21 cellular contexts compared by ENCODE assay signal in the genomic region with DNA sequence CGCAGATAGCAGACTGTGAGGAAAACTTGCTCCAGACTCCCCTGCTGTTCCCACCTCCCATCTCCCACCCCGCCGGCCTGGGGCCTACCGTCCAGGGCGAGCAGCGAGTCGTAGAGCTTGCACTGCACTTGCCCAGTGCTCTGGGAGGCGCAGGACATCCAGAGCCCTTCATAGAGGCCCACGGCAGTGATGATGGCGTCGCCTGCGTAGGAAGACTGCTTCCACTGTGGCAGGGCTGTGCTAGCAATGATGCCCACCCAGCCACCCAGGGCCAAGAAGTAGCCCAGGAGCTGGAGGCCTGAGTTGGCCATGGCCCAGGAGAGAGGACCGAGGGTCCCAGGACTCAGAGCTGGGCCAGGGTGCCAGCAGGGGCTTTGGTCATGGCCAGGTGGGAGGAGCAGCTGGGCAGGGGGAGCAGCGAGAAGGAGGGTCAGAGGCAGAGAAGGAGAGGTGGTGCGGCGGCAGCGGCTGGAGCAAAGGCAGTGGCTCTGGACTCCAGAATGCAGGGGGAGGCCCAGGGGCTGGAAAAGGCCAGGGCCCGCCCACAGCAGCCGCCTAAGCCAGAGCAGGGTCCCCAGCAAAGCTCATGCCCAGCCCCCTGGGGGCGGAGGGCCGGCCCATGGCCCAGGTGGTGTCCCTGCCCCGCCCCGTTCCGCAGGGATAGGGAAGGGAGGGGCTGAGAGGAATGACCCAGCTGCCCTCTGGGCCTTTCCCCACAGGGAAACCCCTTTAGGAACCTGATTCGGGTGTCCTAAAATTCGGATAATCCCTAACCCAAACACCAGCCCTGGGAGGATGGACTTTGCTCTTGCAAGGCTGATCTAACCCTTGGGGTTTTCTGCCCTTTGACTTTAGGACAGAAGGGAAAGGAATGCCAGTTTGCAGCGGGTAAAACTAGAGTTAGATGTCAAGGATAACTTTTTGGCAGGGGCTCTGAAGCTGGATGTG. TPM values are rescaled to one million over a fixed set of nuclear protein-coding genes. Genes with fewer than 3 reads are reported as not detected.
DNase-seq lines count a peak whose midpoint lies in the region; ATAC-seq, FAIRE-seq and TF ChIP-seq lines count a peak whose summit lies in the region.
"Had no signal": no experiment of that assay in that cellular context is flagged by ENCODE, and none has a peak within 500 bp of the region (broad histone marks: within the 10 kb centered on the region; RNA-seq: fewer than 3 reads in every experiment).

A gene with protein sequence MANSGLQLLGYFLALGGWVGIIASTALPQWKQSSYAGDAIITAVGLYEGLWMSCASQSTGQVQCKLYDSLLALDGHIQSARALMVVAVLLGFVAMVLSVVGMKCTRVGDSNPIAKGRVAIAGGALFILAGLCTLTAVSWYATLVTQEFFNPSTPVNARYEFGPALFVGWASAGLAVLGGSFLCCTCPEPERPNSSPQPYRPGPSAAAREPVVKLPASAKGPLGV (minus strand): TSS at position 484 of the 948 bp plus-strand sequence. CDS start 173 bp downstream, at position 311.

- H3K4me1 ChIP-seq in IMR-90 (ENCODE audit: control insufficient read depth, insufficient read depth, low read length): no peaks in the 10 kb centered on the region
- peaks cover 73% of the 10 kb centered on the region for H3K4me1 ChIP-seq in HepG2 (ENCODE audit: insufficient read depth, low read length)
- no peaks in the 10 kb centered on the region for H3K4me1 ChIP-seq in small intestine (ENCODE audit: control insufficient read depth in 2 of 2, insufficient read depth in 1 of 2, low read depth in 1 of 2, low read length in 1 of 2)
- no peaks in the 10 kb centered on the region for H3K4me1 ChIP-seq in gastroesophageal sphincter
- H3K4me1 ChIP-seq: ascending aorta, esophagus muscularis mucosa, tibial artery had no signal

- no peak for DNase-seq in IMR-90
- no peak for DNase-seq in effector memory CD8-positive, alpha-beta T cell
- peak; percentile 73 for DNase-seq in HepG2 (ENCODE audit: low spot score)
- peak; percentile 28 for DNase-seq in small intestine
- DNase-seq in T-helper 2 cell: no peak
- no peak for DNase-seq in activated gamma-delta T cell (lab: John Stamatoyannopoulos, UW)
- DNase-seq: activated B cell treated with CpG ODN at 0.5 μM for 24 hours; activated CD8-positive, alpha-beta memory T cell treated with anti-CD3 and anti-CD28 coated beads, Interleukin-2, amount 10 ng/mL, durations not matched to agents 7 days and 5 days; activated effector memory CD4-positive, alpha-beta T cell treated with anti-CD3 and anti-CD28 coated beads, Interleukin-2, amount 50 U/mL, for 16 hours; DMS79 treated with DMSO at 0.1 percent for 48 hours; mammary epithelial cell; NCI-H2081; NCI-H524 treated with DMSO at 0.1 percent for 48 hours had no signal

- no peak within 1 kb of the TSS for H2BK5ac ChIP-seq in IMR-90 (ENCODE audit: low read depth, low read length, poor library complexity, severe bottlenecking)

- CTCF ChIA-PET in IMR-90 (lab: Yijun Ruan, JAX): no interaction called here
- CTCF ChIA-PET in HepG2 (lab: Yijun Ruan, JAX; ENCODE audit: low intra/inter-chr PET ratio, low total read pairs): no interaction called here

- H3K27ac Mint-ChIP-seq in effector memory CD8-positive, alpha-beta T cell: peak within 1 kb of the TSS; percentile 52 to 54
- H3K27ac Mint-ChIP-seq: activated B cell treated with CpG ODN at 0.5 μM for 24 hours; activated CD8-positive, alpha-beta memory T cell treated with anti-CD3 and anti-CD28 coated beads, Interleukin-2, amount 10 ng/mL, durations not matched to agents 7 days and 5 days had no signal

- H2BK20ac ChIP-seq in IMR-90 (ENCODE audit: low read depth, low read length): no peak within 1 kb of the TSS

- H3K27me3 ChIP-seq in IMR-90 (ENCODE audit: control insufficient read depth, insufficient read depth, low read length): no peaks in the 10 kb centered on the region; the same call in 1 of the 2 replicates
- no peaks in the 10 kb centered on the region for H3K27me3 ChIP-seq in HepG2 (ENCODE audit: control insufficient read depth in 1 of 2, insufficient read depth in 2 of 2, low read length in 2 of 2)
- H3K27me3 ChIP-seq in small intestine (ENCODE audit: control insufficient read depth in 2 of 2, insufficient read depth in 2 of 2, low read length in 2 of 2): no peaks in the 10 kb centered on the region
- H3K27me3 ChIP-seq in gastroesophageal sphincter: no peaks in the 10 kb centered on the region
- H3K27me3 ChIP-seq: ascending aorta, neutrophil, tibial artery had no signal

- no peaks in the 10 kb centered on the region for H3K9me3 ChIP-seq in IMR-90 (ENCODE audit: control insufficient read depth, insufficient read depth, low read length)
- H3K9me3 ChIP-seq in HepG2 (ENCODE audit: low read length): no peaks in the 10 kb centered on the region
- H3K9me3 ChIP-seq in small intestine (ENCODE audit: control insufficient read depth, low read depth): no peaks in the 10 kb centered on the region
- H3K9me3 ChIP-seq in gastroesophageal sphincter: no peaks in the 10 kb centered on the region
- H3K9me3 ChIP-seq: ascending aorta, esophagus muscularis mucosa, neutrophil, tibial artery had no signal

- no peak within 1 kb of the TSS for H4K8ac ChIP-seq in IMR-90 (ENCODE audit: low read depth in 2 of 2, low read length in 2 of 2)

- H3K23ac ChIP-seq in IMR-90 (ENCODE audit: low read depth, low read length): no peak within 1 kb of the TSS

- in situ Hi-C loops in IMR-90 (cut with MboI; ENCODE audit: low sequenced_read_pairs): no loop called here
- in situ Hi-C loops in HepG2 (cut with HindIII; ENCODE audit: extremely low pct_ligation_motif_present, low pct_unique_long_range_greater_than_20kb): loop anchor here (10.0 to 25.0 kb wide), 2 partner anchors 403 to 595 kb away; partner anchors contain the start of gene FOXJ3

- H4K20me1 ChIP-seq in IMR-90 (ENCODE audit: insufficient read depth, low read length) (no peaks in the 10 kb centered on the region; the same call in 1 of the 2 replicates), HepG2 (ENCODE audit: insufficient read depth, low read length) (no peaks in the 10 kb centered on the region)

- peak; percentile 83 for FAIRE-seq in HepG2 (lab: Jason Lieb, UNC)
- FAIRE-seq in small intestine (lab: Jason Lieb, UNC): no peak

- no peak within 1 kb of the TSS for H2BK120ac ChIP-seq in IMR-90 (ENCODE audit: low read depth, low read length)

- POLR2A ChIA-PET in IMR-90 (lab: Charles Lee; ENCODE audit: unreplicated experiment): no interaction called here
- POLR2A ChIA-PET in HepG2 (lab: Yijun Ruan, JAX): interaction anchor here (0.5 to 3.6 kb wide), 6 partner anchors 14 to 120 kb away, joined by 3 to 28 read pairs (median 5); partner anchors contain the start of genes C1orf50, P3H1, PPIH and YBX1

- TF ChIP-seq EP300 in HepG2 (IDR thresholded peaks at IDR 0.05; ENCODE audit: low read depth in 2 of 2, low read length in 2 of 2): peak in 1 of 2 experiments; percentile 29; a peak in 1 of 4 replicates
- TF ChIP-seq EP300 in HepG2 (CRISPR knock-in tag; IDR thresholded peaks at IDR 0.05; ENCODE audit: borderline replicate concordance): no peak
- no peak for TF ChIP-seq EP300 in gastroesophageal sphincter (IDR thresholded peaks at IDR 0.05)

- H3K4me3 Mint-ChIP-seq in effector memory CD8-positive, alpha-beta T cell: no peak within 1 kb of the TSS
- H3K4me3 Mint-ChIP-seq: activated B cell treated with CpG ODN at 0.5 μM for 24 hours; activated CD8-positive, alpha-beta memory T cell treated with anti-CD3 and anti-CD28 coated beads, Interleukin-2, amount 10 ng/mL, durations not matched to agents 7 days and 5 days had no signal

- no peak within 1 kb of the TSS for H2AK9ac ChIP-seq in IMR-90 (replicated peaks; ENCODE audit: low read depth, low read length, poor library complexity)

- no peak within 1 kb of the TSS for H3K9ac ChIP-seq in IMR-90 (ENCODE audit: low read depth, low read length)
- peak within 1 kb of the TSS; percentile 61 for H3K9ac ChIP-seq in HepG2 (ENCODE audit: insufficient read depth, low read depth, low read length)

- BruUV-seq in IMR-90 (replicated peaks; lab: Mats Ljungman, UMichigan): no TSS peak
- BruUV-seq in HepG2 (replicated peaks; lab: Mats Ljungman, UMichigan): TSS peak; percentile 47

- H3K36me3 Mint-ChIP-seq in effector memory CD8-positive, alpha-beta T cell (ENCODE audit: insufficient read depth): peaks cover 6% of the 10 kb centered on the region
- H3K36me3 Mint-ChIP-seq: activated CD8-positive, alpha-beta memory T cell treated with anti-CD3 and anti-CD28 coated beads, Interleukin-2, amount 10 ng/mL, durations not matched to agents 7 days and 5 days had no signal

- no peak within 1 kb of the TSS for H4K91ac ChIP-seq in IMR-90 (ENCODE audit: insufficient read depth, low read depth, low read length)

- H3K9me3 Mint-ChIP-seq in effector memory CD8-positive, alpha-beta T cell: no peaks in the 10 kb centered on the region
- H3K9me3 Mint-ChIP-seq: activated B cell treated with CpG ODN at 0.5 μM for 24 hours had no signal

- TF ChIP-seq CTCF in IMR-90 (conservative IDR thresholded peaks at IDR 0.05; ENCODE audit: low read depth, low read length): no peak
- TF ChIP-seq CTCF in HepG2 (CRISPR knock-in tag; IDR thresholded peaks at IDR 0.05): no peak
- TF ChIP-seq CTCF in gastroesophageal sphincter (IDR thresholded peaks at IDR 0.05): no peak

- H3K56ac ChIP-seq in IMR-90 (ENCODE audit: extremely low read depth, insufficient read depth, low read length): no peak within 1 kb of the TSS

- H3K14ac ChIP-seq in IMR-90 (replicated peaks; ENCODE audit: low read depth, low read length): no peak within 1 kb of the TSS

- H3K18ac ChIP-seq in IMR-90 (ENCODE audit: low read depth, low read length): no peak within 1 kb of the TSS

- no peak for ATAC-seq in IMR-90 (ENCODE audit: low read depth)
- ATAC-seq in effector memory CD8-positive, alpha-beta T cell (replicated peaks): no peak
- peak; percentile 79 for ATAC-seq in HepG2
- ATAC-seq in gastroesophageal sphincter: no peak
- ATAC-seq in activated CD4-positive, CD25-positive, alpha-beta regulatory T cell treated with anti-CD3 and anti-CD28 coated beads, Interleukin-2, amount 50 U/mL, for 24 hours: no peak
- ATAC-seq: activated CD8-positive, alpha-beta memory T cell treated with anti-CD3 and anti-CD28 coated beads, Interleukin-2, amount 10 ng/mL, durations not matched to agents 7 days and 5 days had no signal

- dilution Hi-C loops in IMR-90 (cut with HindIII; ENCODE audit: low sequenced_read_pairs, unreplicated experiment): no loop called here

- H2AFZ ChIP-seq in IMR-90 (replicated peaks; ENCODE audit: low read length, poor library complexity): peak within 1 kb of the TSS; percentile 16
- peak within 1 kb of the TSS; percentile 33 for H2AFZ ChIP-seq in HepG2 (ENCODE audit: low read length)

- no peaks in the 10 kb centered on the region for H3K9me1 ChIP-seq in IMR-90 (ENCODE audit: insufficient read depth, low read length)

- no peaks in the 10 kb centered on the region for H3K79me2 ChIP-seq in HepG2 (ENCODE audit: insufficient read depth, low read length)

- TF ChIP-seq RAD21 in IMR-90 (IDR thresholded peaks at IDR 0.05; ENCODE audit: low read length) (no peak), HepG2 (CRISPR knock-in tag; IDR thresholded peaks at IDR 0.05) (no peak)

- H3K4me1 Mint-ChIP-seq in effector memory CD8-positive, alpha-beta T cell (ENCODE audit: low read depth in 2 of 2): peaks cover 0 to 1% of the 10 kb centered on the region in 2 donors

- H3K27me3 Mint-ChIP-seq in effector memory CD8-positive, alpha-beta T cell: no peaks in the 10 kb centered on the region
- H3K27me3 Mint-ChIP-seq: activated B cell treated with CpG ODN at 0.5 μM for 24 hours; activated CD8-positive, alpha-beta memory T cell treated with anti-CD3 and anti-CD28 coated beads, Interleukin-2, amount 10 ng/mL, durations not matched to agents 7 days and 5 days had no signal

- no peaks in the 10 kb centered on the region for H3K36me3 ChIP-seq in IMR-90 (ENCODE audit: control insufficient read depth, insufficient read depth, low read length)
- H3K36me3 ChIP-seq in HepG2 (replicated peaks in 1 of 2; ENCODE audit: control insufficient read depth in 1 of 2, insufficient read depth in 2 of 2, low read length in 2 of 2): no peaks in the 10 kb centered on the region
- H3K36me3 ChIP-seq in small intestine (ENCODE audit: control insufficient read depth in 2 of 2, insufficient read depth in 2 of 2, low read length in 2 of 2): no peaks in the 10 kb centered on the region
- no peaks in the 10 kb centered on the region for H3K36me3 ChIP-seq in gastroesophageal sphincter
- H3K36me3 ChIP-seq: ascending aorta, esophagus muscularis mucosa, neutrophil had no signal

- 74% methylated on average over 6 of the region's 27 CpGs; no CpG with 5 or more reads in 1 of the 2 experiments for WGBS in IMR-90 (ENCODE audit: extremely low coverage in 2 of 2, insufficient read length in 1 of 2), 2 experiments
- 4% methylated on average over 16 of the region's 27 CpGs for WGBS in HepG2 (ENCODE audit: low lambda C conversion rate)
- 63 to 71% (median 67%) methylated on average over 25 to 27 of the region's 27 CpGs for WGBS in small intestine, 3 donors
- 38 to 60% methylated on average over 1 to 3 of the region's 27 CpGs for WGBS in gastroesophageal sphincter (ENCODE audit: low coverage in 1 of 2), 2 donors

- no peaks in the 10 kb centered on the region for H3K79me1 ChIP-seq in IMR-90 (ENCODE audit: low read depth in 1 of 2, low read length in 2 of 2)

- intact Hi-C loops in IMR-90 (cut with micrococcal nuclease): no loop called here
- intact Hi-C loops in HepG2 (cut with micrococcal nuclease; ENCODE audit: unreplicated experiment): loop anchor here (5.0 to 10.0 kb wide), 2 partner anchors 163 to 405 kb away; partner anchors contain the start of gene FOXJ3

- H2BK15ac ChIP-seq in IMR-90 (ENCODE audit: low read depth, low read length): no peak within 1 kb of the TSS

- H3K4ac ChIP-seq in IMR-90 (ENCODE audit: low read depth, low read length): no peak within 1 kb of the TSS

- TF ChIP-seq POLR2A in IMR-90 (IDR thresholded peaks at IDR 0.05; ENCODE audit: low read depth, low read length): no peak
- TF ChIP-seq POLR2A in HepG2 (IDR thresholded peaks at IDR 0.05; ENCODE audit: insufficient read depth in 1 of 2, low read depth in 2 of 2, low read length in 2 of 2): peak in 1 of 2 experiments; percentile 60; a peak in 1 of 4 replicates
- TF ChIP-seq POLR2A in gastroesophageal sphincter (IDR thresholded peaks at IDR 0.05): no peak

- no peak within 1 kb of the TSS for H3K4me3 ChIP-seq in IMR-90 (ENCODE audit: insufficient read depth, low read depth, low read length)
- peak within 1 kb of the TSS; percentile 64 to 83 (median 76) for H3K4me3 ChIP-seq in HepG2 (replicated peaks in 1 of 3; ENCODE audit: insufficient read depth in 1 of 3, low read depth in 2 of 3, low read length in 3 of 3)
- H3K4me3 ChIP-seq in small intestine (ENCODE audit: low read depth in 1 of 2, low read length in 2 of 2): no peak within 1 kb of the TSS
- H3K4me3 ChIP-seq in gastroesophageal sphincter: no peak within 1 kb of the TSS
- H3K4me3 ChIP-seq: ascending aorta, coronary artery, esophagus muscularis mucosa, tibial artery had no signal

- H3K4me2 ChIP-seq in IMR-90 (ENCODE audit: low read depth, low read length) (no peak within 1 kb of the TSS), HepG2 (ENCODE audit: low read depth, low read length) (peak within 1 kb of the TSS; percentile 98)

- H4K5ac ChIP-seq in IMR-90 (ENCODE audit: low read depth, low read length): no peak within 1 kb of the TSS

- H2AK5ac ChIP-seq in IMR-90 (ENCODE audit: low read depth, low read length): no peak within 1 kb of the TSS

- H3K27ac ChIP-seq in IMR-90 (ENCODE audit: insufficient read depth, low read length) (no peak within 1 kb of the TSS), HepG2 (ENCODE audit: extremely low read length, insufficient read depth, low read length) (no peak within 1 kb of the TSS), small intestine (ENCODE audit: low read depth in 1 of 2, low read length in 1 of 2) (no peak within 1 kb of the TSS), gastroesophageal sphincter (no peak within 1 kb of the TSS)
- H3K27ac ChIP-seq: ascending aorta, C4-2B, coronary artery, esophagus muscularis mucosa, neutrophil, tibial artery had no signal

RNA-seq across cellular contexts. Expression of the gene that starts here (rescaled TPM):
- total RNA-seq in IMR-90 (2012; rRNA removed): not detected in 2 replicates
- not detected in 2 replicates for polyA plus RNA-seq in IMR-90 (2012; rRNA removed)
- polyA plus RNA-seq in IMR-90 (2012; cell fraction: cytosol; rRNA removed): not detected in 2 replicates
- not detected in 2 replicates for polyA plus RNA-seq in IMR-90 (2012; cell fraction: nucleus; rRNA removed; ENCODE audit: low replicate concordance)
- total RNA-seq in HepG2 (2016; rRNA removed; fragmentation: Illumina TruSeq; extraction: Trizol): 4.3 and 7.6 TPM in 2 replicates
- total RNA-seq in HepG2 (2016; cell fraction: cytosol; rRNA removed; fragmentation: Illumina TruSeq; extraction: Trizol; ENCODE audit: low read depth): 1.0 and 1.9 TPM in 2 replicates
- total RNA-seq in HepG2 (2016; cell fraction: insoluble cytoplasmic fraction; rRNA removed; fragmentation: Illumina TruSeq; extraction: Trizol): 3.7 and 6.4 TPM in 2 replicates
- total RNA-seq in HepG2 (2016; cell fraction: membrane; rRNA removed; fragmentation: Illumina TruSeq; extraction: Trizol): 4.7 and 5.3 TPM in 2 replicates
- 5.6 and 6.8 TPM in 2 replicates for total RNA-seq in HepG2 (2016; cell fraction: nucleus; rRNA removed; fragmentation: Illumina TruSeq; extraction: Trizol)
- polyA plus RNA-seq in HepG2 (2011; rRNA removed): 5.0 and 5.3 TPM in 2 replicates
- 3.6 and 5.9 TPM in 2 replicates for polyA plus RNA-seq in HepG2 (2011; cell fraction: cytosol; rRNA removed)
- polyA plus RNA-seq in HepG2 (2011; cell fraction: nucleus; rRNA removed): 4.7 and 5.6 TPM in 2 replicates
- 2.5 and 3.7 TPM in 2 replicates for polyA plus RNA-seq in HepG2 (2012)
- polyA plus RNA-seq in HepG2 (2016; cell fraction: cytosol; fragmentation: Illumina TruSeq; extraction: Trizol; ENCODE audit: low read depth): 2.8 and 3.0 TPM in 2 replicates
- polyA plus RNA-seq in HepG2 (2016; cell fraction: insoluble cytoplasmic fraction; fragmentation: Illumina TruSeq; extraction: Trizol; ENCODE audit: low read depth): 3.9 and 4.5 TPM in 2 replicates
- polyA plus RNA-seq in HepG2 (2016; cell fraction: membrane; fragmentation: Illumina TruSeq; extraction: Trizol; ENCODE audit: low read depth): 5.5 TPM in 2 replicates
- 8.6 and 9.4 TPM in 2 replicates for polyA plus RNA-seq in HepG2 (2016; cell fraction: nucleus; fragmentation: Illumina TruSeq; extraction: Trizol; ENCODE audit: insufficient read depth, low read depth)
- 10.8 TPM in 1 of 2 replicates, not detected in the other for polyA minus RNA-seq in HepG2 (2011; rRNA and poly(A)+ RNA removed; ENCODE audit: low replicate concordance)
- 2.8 and 2.9 TPM in 2 replicates for polyA minus RNA-seq in HepG2 (2011; cell fraction: cytosol; rRNA and poly(A)+ RNA removed)
- polyA minus RNA-seq in HepG2 (2011; cell fraction: nucleus; rRNA and poly(A)+ RNA removed): 1.2 and 2.1 TPM in 2 replicates
- polyA plus RNA-seq in small intestine: under 1 TPM in 1 of 3 donors, not detected in 2; 0.18 TPM
- total RNA-seq in gastroesophageal sphincter: 1 to 10 TPM in 1 of 4 donors, not detected in 3; 1.5 TPM
- total RNA-seq: activated B cell treated with CpG ODN at 0.5 μM for 24 hours; activated CD8-positive, alpha-beta memory T cell treated with anti-CD3 and anti-CD28 coated beads, Interleukin-2, amount 10 ng/mL, durations not matched to agents 7 days and 5 days; ascending aorta had no signal

Comparison
In these comparisons a context has a peak if more than half of its experiments do, and no peak if none do; other contexts are left out.
1. Peak in DNase-seq in small intestine; RNA of the gene not detected or under 1 TPM.
2. H3K4me3 ChIP-seq: peak in HepG2 (3 of 3); none in IMR-90 (single experiment), small intestine (0 of 2) and gastroesophageal sphincter (0 of 2).